Comparison of ENCODE assay signal across 29 cellular contexts in the genomic region with DNA sequence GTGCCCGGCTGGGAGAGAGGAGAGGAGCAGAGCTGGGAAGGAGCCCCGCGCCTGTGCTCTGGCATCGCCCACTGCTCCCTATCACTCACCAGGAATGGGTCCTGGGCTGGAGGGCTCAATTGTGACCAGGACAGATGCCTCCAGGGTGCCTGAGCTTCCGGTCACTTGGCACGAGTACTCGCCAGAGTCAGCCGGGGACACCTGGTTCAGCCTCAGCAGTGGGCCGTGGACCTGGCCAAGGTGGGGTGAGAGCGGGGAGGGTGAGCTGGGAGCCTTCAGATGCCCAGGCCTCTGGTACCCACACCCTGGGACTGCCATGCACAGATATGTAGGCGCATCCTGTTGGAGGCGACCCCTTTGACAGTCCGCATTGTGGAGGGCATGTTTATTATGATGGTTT. TPM values are rescaled to one million over a fixed set of nuclear protein-coding genes. Genes with fewer than 3 reads are reported as not detected.
DNase-seq lines count a peak whose midpoint lies in the region; ATAC-seq, FAIRE-seq and TF ChIP-seq lines count a peak whose summit lies in the region.
"Had no signal": no experiment of that assay in that cellular context is flagged by ENCODE, and none has a peak within 500 bp of the region (broad histone marks: within the 10 kb centered on the region; RNA-seq: fewer than 3 reads in every experiment).

No MANE protein-coding gene starts in this region.

- H3K9ac ChIP-seq in K562 (ENCODE audit: insufficient read depth in 1 of 2, low read depth in 2 of 2, low read length in 2 of 2) (peak overlapping the region in 1 of 2 experiments; percentile 56; a peak in 2 of 4 replicates), neuronal stem cell (ENCODE audit: low read depth, low read length, poor library complexity) (no peak overlapping the region)
- H3K9ac ChIP-seq: BLaER1 had no signal

- H2BK12ac ChIP-seq in neuronal stem cell (ENCODE audit: low read length) = no peak overlapping the region

- no peaks in the 10 kb centered on the region; the same call in 1 of the 2 replicates for H4K20me1 ChIP-seq in K562 (replicated peaks; ENCODE audit: control insufficient read depth, insufficient read depth, low read length)
- H4K20me1 ChIP-seq: BLaER1 had no signal

- no peak overlapping the region for H2BK120ac ChIP-seq in neuronal stem cell (ENCODE audit: low read depth, low read length)

- H2BK15ac ChIP-seq in neuronal stem cell (ENCODE audit: low read length) = no peak overlapping the region

- peak overlapping the region; percentile 11 for H3K23ac ChIP-seq in neuronal stem cell (ENCODE audit: low read depth, low read length, poor library complexity)

- FAIRE-seq in K562 (lab: Jason Lieb, UNC) = no peak
- FAIRE-seq: A204.1, D721Med, GM12878, GM12892, GM18507 had no signal

- ATAC-seq in K562 = no peak
- ATAC-seq: GM12878 had no signal

- H3K79me2 ChIP-seq in K562 (ENCODE audit: control insufficient read depth, insufficient read depth, low read length) = no peaks in the 10 kb centered on the region

- H3K9me3 ChIP-seq in K562 (replicated peaks; ENCODE audit: control insufficient read depth, insufficient read depth, low read depth, low read length) = no peaks in the 10 kb centered on the region
- H3K9me3 ChIP-seq in neuronal stem cell (replicated peaks in 1 of 2; ENCODE audit: control insufficient read depth in 2 of 2, insufficient read depth in 1 of 2, low read depth in 1 of 2, low read length in 2 of 2) = no peaks in the 10 kb centered on the region
- H3K9me3 ChIP-seq: BE2C, BLaER1 had no signal

- no peak for DNase-seq in Calu3
- DNase-seq in RWPE1 (ENCODE audit: low spot score) = no peak
- no peak for DNase-seq in K562 (ENCODE audit: extremely low read depth in 1 of 4, low spot score in 3 of 4)
- DNase-seq in neuronal stem cell (ENCODE audit: low spot score) = no peak
- DNase-seq in DMS79 treated with DMSO at 0.1 percent for 48 hours (lab: John Stamatoyannopoulos, UW) = no peak
- DNase-seq in HFFc6 = no peak
- no peak for DNase-seq in NCI-H1694 (lab: John Stamatoyannopoulos, UW)
- no peak for DNase-seq in amygdala (lab: John Stamatoyannopoulos, UW)
- DNase-seq: 8988T; ACHN; BE2C; C1 segment of cervical spinal cord; CD4-positive, alpha-beta memory T cell; CD4-positive, CD25-positive, alpha-beta regulatory T cell; CD8-positive, alpha-beta memory T cell; COR-L47; DND-41; EL; GDM1 had no signal

- H3K9me1 ChIP-seq in K562 (ENCODE audit: control insufficient read depth, insufficient read depth, low read length) = no peaks in the 10 kb centered on the region

- H3K36me3 ChIP-seq in K562 (ENCODE audit: control insufficient read depth, insufficient read depth, low read length) = peaks cover 84% of the 10 kb centered on the region
- H3K36me3 ChIP-seq in neuronal stem cell (replicated peaks in 1 of 2; ENCODE audit: control insufficient read depth in 2 of 2, insufficient read depth in 2 of 2, low read length in 2 of 2) = peaks cover 51 to 86% of the 10 kb centered on the region in 2 donors
- H3K36me3 ChIP-seq: BE2C had no signal

- intact Hi-C loops in Calu3 (cut with micrococcal nuclease; ENCODE audit: unreplicated experiment) = no loop called here
- intact Hi-C loops in K562 (cut with micrococcal nuclease) = no loop called here

- H3K14ac ChIP-seq in neuronal stem cell (ENCODE audit: low read length) = no peak overlapping the region

- TF ChIP-seq CTCF in Calu3 (IDR thresholded peaks at IDR 0.05; ENCODE audit: unreplicated experiment) = no peak
- TF ChIP-seq CTCF in RWPE1 (conservative IDR thresholded peaks at IDR 0.05; ENCODE audit: low read depth) = no peak
- no peak for TF ChIP-seq CTCF in K562 (IDR thresholded peaks at IDR 0.05 in 2 of 3, conservative IDR thresholded peaks at IDR 0.05 in 1 of 3; ENCODE audit: insufficient read depth in 2 of 3, low read depth in 1 of 3, low read length in 3 of 3)
- TF ChIP-seq CTCF in HFFc6 (IDR thresholded peaks at IDR 0.05) = no peak

- CTCF ChIA-PET in Calu3 (lab: Charles Lee) (no interaction called here), RWPE1 (lab: Yijun Ruan, JAX) (no interaction called here), K562 (lab: Yijun Ruan, JAX; ENCODE audit: low intra/inter-chr PET ratio) (no interaction called here)

- in situ Hi-C loops in K562 (cut with MboI) = no loop called here

- no peak for TF ChIP-seq POLR2A in K562 (conservative IDR thresholded peaks at IDR 0.05)

- H3K9me3 Mint-ChIP-seq in Calu3 (ENCODE audit: low read depth, unreplicated experiment) (no peaks in the 10 kb centered on the region), HFFc6 (no peaks in the 10 kb centered on the region)
- H3K9me3 Mint-ChIP-seq: CD14-positive monocyte; CD4-positive, alpha-beta memory T cell; CD8-positive, alpha-beta memory T cell had no signal

- H3K4me2 ChIP-seq in K562 (ENCODE audit: insufficient read depth, low read length) = no peak overlapping the region
- no peak overlapping the region for H3K4me2 ChIP-seq in neuronal stem cell (ENCODE audit: insufficient read depth, low read length, poor library complexity, severe bottlenecking)
- H3K4me2 ChIP-seq: BLaER1 had no signal

- no peak overlapping the region for H4K8ac ChIP-seq in neuronal stem cell (ENCODE audit: low read depth, low read length)

- no peak overlapping the region for H3K18ac ChIP-seq in neuronal stem cell (ENCODE audit: low read length)

- no TSS peak for BruUV-seq in Calu3 (replicated peaks; lab: Mats Ljungman, UMichigan)
- BruUV-seq in K562 (replicated peaks; lab: Mats Ljungman, UMichigan) = no TSS peak

- POLR2A ChIA-PET in RWPE1 (lab: Yijun Ruan, JAX; ENCODE audit: low non-redundant PET) (no interaction called here), K562 (lab: Yijun Ruan, JAX) (no interaction called here)

- H3K27ac ChIP-seq in RWPE1 (peak overlapping the region; percentile 19; the same call in 1 of the 2 replicates), K562 (ENCODE audit: extremely low read depth, low read depth, low read length) (no peak overlapping the region), neuronal stem cell (replicated peaks; ENCODE audit: low read length) (no peak overlapping the region)
- H3K27ac ChIP-seq: BLaER1 had no signal

- H2AK5ac ChIP-seq in neuronal stem cell (ENCODE audit: low read depth, low read length) = no peak overlapping the region

- H3K4me1 Mint-ChIP-seq in Calu3 (ENCODE audit: low read depth, unreplicated experiment) (no peaks in the 10 kb centered on the region), HFFc6 (ENCODE audit: low read depth) (no peaks in the 10 kb centered on the region)
- H3K4me1 Mint-ChIP-seq: CD14-positive monocyte; CD4-positive, alpha-beta memory T cell; CD4-positive, CD25-positive, alpha-beta regulatory T cell; CD8-positive, alpha-beta memory T cell had no signal

- peak overlapping the region; percentile 58 for H3K27ac Mint-ChIP-seq in Calu3 (ENCODE audit: unreplicated experiment)
- no peak overlapping the region for H3K27ac Mint-ChIP-seq in HFFc6
- H3K27ac Mint-ChIP-seq: CD4-positive, CD25-positive, alpha-beta regulatory T cell had no signal

- no peak overlapping the region for H4K91ac ChIP-seq in neuronal stem cell (ENCODE audit: low read depth, low read length, poor library complexity)

- H3K4ac ChIP-seq in neuronal stem cell (ENCODE audit: low read length) = no peak overlapping the region

- no peak overlapping the region for H2AFZ ChIP-seq in K562 (ENCODE audit: low read depth, low read length)
- H2AFZ ChIP-seq in neuronal stem cell (ENCODE audit: low read length) = no peak overlapping the region

- H3K27me3 Mint-ChIP-seq in Calu3 (ENCODE audit: unreplicated experiment) (no peaks in the 10 kb centered on the region), HFFc6 (ENCODE audit: insufficient read depth) (peaks cover 29% of the 10 kb centered on the region)
- H3K27me3 Mint-ChIP-seq: CD4-positive, alpha-beta memory T cell; CD4-positive, CD25-positive, alpha-beta regulatory T cell; CD8-positive, alpha-beta memory T cell had no signal

- no peaks in the 10 kb centered on the region for H3K27me3 ChIP-seq in K562 (ENCODE audit: control insufficient read depth in 2 of 2, insufficient read depth in 2 of 2, low read length in 2 of 2)
- no peaks in the 10 kb centered on the region for H3K27me3 ChIP-seq in neuronal stem cell (ENCODE audit: control insufficient read depth in 3 of 3, insufficient read depth in 3 of 3, low read depth in 1 of 3, low read length in 3 of 3)
- H3K27me3 ChIP-seq: BE2C, BLaER1 had no signal

- no peak for TF ChIP-seq RAD21 in K562 (CRISPR knock-in tag; conservative IDR thresholded peaks at IDR 0.05 in 1 of 2, IDR thresholded peaks at IDR 0.05 in 1 of 2)

- TF ChIP-seq EP300 in K562 (IDR thresholded peaks at IDR 0.05; ENCODE audit: low read length) = no peak

- no peak overlapping the region for H2BK5ac ChIP-seq in neuronal stem cell (ENCODE audit: low read length)

- 97% methylated on average over 13 of the region's 13 CpGs for whole genome bisulfite sequencing in K562 (ENCODE audit: insufficient coverage, low coverage, missing lambda C conversion rate)
- no CpG with 5 or more reads among the region's 13 CpGs for WGBS in neuronal stem cell (ENCODE audit: extremely low coverage in 2 of 2, insufficient read length in 2 of 2, insufficient replicate concordance in 1 of 2), 2 donors

- H3K4me3 Mint-ChIP-seq in Calu3 (ENCODE audit: low read depth, unreplicated experiment) (no peak overlapping the region), HFFc6 (no peak overlapping the region)
- H3K4me3 Mint-ChIP-seq: CD14-positive monocyte; CD4-positive, alpha-beta memory T cell; CD4-positive, CD25-positive, alpha-beta regulatory T cell; CD8-positive, alpha-beta memory T cell had no signal

- H3K36me3 Mint-ChIP-seq in Calu3 (ENCODE audit: insufficient read depth, unreplicated experiment) (peaks cover 55% of the 10 kb centered on the region), HFFc6 (ENCODE audit: low read depth) (peaks cover 21% of the 10 kb centered on the region)
- H3K36me3 Mint-ChIP-seq: CD14-positive monocyte; CD4-positive, alpha-beta memory T cell; CD4-positive, CD25-positive, alpha-beta regulatory T cell; CD8-positive, alpha-beta memory T cell had no signal

- peaks cover 2% of the 10 kb centered on the region for H3K79me1 ChIP-seq in neuronal stem cell (ENCODE audit: low read depth, low read length)

- H3K4me3 ChIP-seq in K562 (no peak overlapping the region), neuronal stem cell (ENCODE audit: low read length in 2 of 2) (no peak overlapping the region)
- H3K4me3 ChIP-seq: BLaER1, GM12878 had no signal

- peaks cover 0 to 17% of the 10 kb centered on the region in 2 experiments; a peak in 1 of 5 replicates for H3K4me1 ChIP-seq in K562 (replicated peaks in 1 of 2; ENCODE audit: control insufficient read depth in 2 of 2, insufficient read depth in 2 of 2, low read length in 2 of 2)
- H3K4me1 ChIP-seq in neuronal stem cell (ENCODE audit: control insufficient read depth in 2 of 2, insufficient read depth in 1 of 2, low read depth in 1 of 2, low read length in 2 of 2) = no peaks in the 10 kb centered on the region
- H3K4me1 ChIP-seq: BE2C, BLaER1 had no signal

RNA-seq across cellular contexts. Expression of gene LDLRAD2, which starts 31.1 kb away (rescaled TPM):
- total RNA-seq in Calu3 (2022) = 0.12 TPM in 1 of 2 replicates, not detected in the other
- total RNA-seq in K562 (2011; cell fraction: chromatin; rRNA removed; ENCODE audit: low replicate concordance) = not detected in 2 replicates
- total RNA-seq in K562 (2011; cell fraction: nucleolus; rRNA removed) = 0.13 TPM in 1 of 2 replicates, not detected in the other
- total RNA-seq in K562 (2011; cell fraction: nucleoplasm; rRNA removed) = not detected in 2 replicates
- total RNA-seq in K562 (2014; rRNA removed) = not detected in 2 replicates
- not detected in 2 replicates for total RNA-seq in K562 (2014; rRNA removed; fragmentation: Illumina TruSeq; extraction: Trizol)
- total RNA-seq in K562 (2015; rRNA removed; fragmentation: Illumina TruSeq; extraction: Trizol) = not detected in 2 replicates
- total RNA-seq in K562 (2021) = not detected in 2 replicates
- not detected in 2 replicates for polyA plus RNA-seq in K562 (2011; rRNA removed)
- polyA plus RNA-seq in K562 (2011; cell fraction: cytosol; rRNA removed) = not detected in 2 replicates
- 0.10 TPM in 1 of 2 replicates, not detected in the other for polyA plus RNA-seq in K562 (2011; cell fraction: nucleus; rRNA removed)
- 5.8 and 7.0 TPM in 2 replicates for polyA plus RNA-seq in K562 (2012)
- polyA plus RNA-seq in K562 (2014; fragmentation: Illumina TruSeq; extraction: Trizol) = not detected in 2 replicates
- under 1 TPM; 0.45 to 0.48 TPM for polyA plus RNA-seq in K562 (2014; fragmentation: Nextera tagmentation; extraction: Ambion mirVana)
- not detected in 2 replicates for polyA plus RNA-seq in K562 (2014; rRNA removed)
- not detected in 2 replicates for polyA minus RNA-seq in K562 (2011; rRNA and poly(A)+ RNA removed)
- not detected in 2 replicates for polyA minus RNA-seq in K562 (2011; cell fraction: cytosol; rRNA and poly(A)+ RNA removed)
- polyA minus RNA-seq in K562 (2011; cell fraction: nucleus; rRNA and poly(A)+ RNA removed) = not detected in 2 replicates
- polyA plus RNA-seq in neuronal stem cell (2013, experiment 1 of 2) = 0.28 TPM
- polyA plus RNA-seq in neuronal stem cell (2013, experiment 2 of 2) = 0.28 TPM
- under 1 TPM in 1 of 6 experiments, not detected in 5; 0.14 TPM for total RNA-seq in HFFc6 (2021; fragmentation: NEBNext Ultra II Directional; extraction: Animal tissue kit (Norgen Biotek cat#: 25700))
- total RNA-seq: A673; CD4-positive, alpha-beta memory T cell; CD8-positive, alpha-beta memory T cell; Daoy; G401 had no signal
- polyA plus RNA-seq: CD14-positive monocyte; CD4-positive, alpha-beta memory T cell; CD4-positive, CD25-positive, alpha-beta regulatory T cell; CD8-positive, alpha-beta memory T cell had no signal
